In the genomic region with DNA sequence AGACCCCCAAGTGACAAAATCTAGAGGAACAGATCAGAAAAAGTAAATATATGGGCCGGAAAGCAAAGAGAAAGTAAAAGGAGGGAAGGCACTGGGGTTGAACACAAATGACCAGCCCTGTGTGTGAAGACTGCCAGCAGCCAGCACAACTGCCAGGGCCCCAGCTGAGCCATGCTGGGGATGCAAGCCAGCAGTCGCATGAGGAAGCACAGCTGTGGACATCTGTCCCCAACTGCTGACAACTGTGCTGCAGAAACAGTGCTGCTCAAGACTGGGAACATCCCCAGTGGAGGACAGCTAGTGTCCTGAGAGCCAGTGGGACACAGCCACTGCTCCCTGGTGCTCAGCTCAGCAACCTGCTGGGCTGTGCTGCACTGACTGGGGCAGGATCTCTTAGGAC, we compare ENCODE assay signal across 16 cellular contexts. TPM values are rescaled to one million over a fixed set of nuclear protein-coding genes. Genes with fewer than 3 reads are reported as not detected.
DNase-seq lines count a peak whose midpoint lies in the region; ATAC-seq and TF ChIP-seq lines count a peak whose summit lies in the region.
"Had no signal": no experiment of that assay in that cellular context is flagged by ENCODE, and none has a peak within 500 bp of the region (broad histone marks: within the 10 kb centered on the region; RNA-seq: fewer than 3 reads in every experiment).

No MANE protein-coding gene starts in this region.

- no peaks in the 10 kb centered on the region for H3K27me3 ChIP-seq in IMR-90 (ENCODE audit: control insufficient read depth, insufficient read depth, low read length)
- no peaks in the 10 kb centered on the region for H3K27me3 ChIP-seq in body of pancreas
- H3K27me3 ChIP-seq in layer of hippocampus (ENCODE audit: control insufficient read depth, insufficient read depth, low read length): no peaks in the 10 kb centered on the region
- H3K27me3 ChIP-seq: esophagus muscularis mucosa, vagina had no signal

- peak overlapping the region; percentile 36; the same call in 1 of the 2 replicates for H4K5ac ChIP-seq in IMR-90 (ENCODE audit: low read depth, low read length)

- ATAC-seq in IMR-90 (ENCODE audit: low read depth) (peak; percentile 52), body of pancreas (peak; percentile 8), GM18870 (IDR thresholded peaks at IDR 0.05; ENCODE audit: unreplicated experiment) (no peak), GM19328 (IDR thresholded peaks at IDR 0.05; ENCODE audit: unreplicated experiment) (no peak)
- no peak for ATAC-seq in activated CD4-positive, alpha-beta T cell treated with anti-CD3 and anti-CD28 coated beads for 36 hours
- no peak for ATAC-seq in stimulated activated naive CD8-positive, alpha-beta T cell treated with anti-CD3 and anti-CD28 coated beads, Interleukin-15, Interleukin-2, amounts not matched to agents 100 U/mL and 50 U/mL, for 24 hours

- H3K56ac ChIP-seq in IMR-90 (ENCODE audit: extremely low read depth, insufficient read depth, low read length): no peak overlapping the region

- dilution Hi-C loops in IMR-90 (cut with HindIII; ENCODE audit: low sequenced_read_pairs, unreplicated experiment): no loop called here

- peak overlapping the region in 1 of 2 experiments; percentile 52; a peak in 1 of 4 replicates for H4K8ac ChIP-seq in IMR-90 (ENCODE audit: low read depth in 2 of 2, low read length in 2 of 2)

- H2AK5ac ChIP-seq in IMR-90 (ENCODE audit: low read depth, low read length): no peak overlapping the region

- TF ChIP-seq RAD21 in IMR-90 (IDR thresholded peaks at IDR 0.05; ENCODE audit: low read length): no peak

- no peaks in the 10 kb centered on the region for H4K20me1 ChIP-seq in IMR-90 (ENCODE audit: insufficient read depth, low read length)

- POLR2A ChIA-PET in IMR-90 (lab: Charles Lee; ENCODE audit: unreplicated experiment): no interaction called here
- POLR2A ChIA-PET in activated CD4-positive, alpha-beta T cell treated with anti-CD3 and anti-CD28 coated beads for 36 hours (lab: Charles Lee): no interaction called here

- no peak overlapping the region for H2BK5ac ChIP-seq in IMR-90 (ENCODE audit: low read depth, low read length, poor library complexity, severe bottlenecking)

- no peak overlapping the region for H2BK15ac ChIP-seq in IMR-90 (ENCODE audit: low read depth, low read length)

- 0% methylated on average over 2 of the region's 2 CpGs; no CpG with 5 or more reads in 1 of the 2 experiments for WGBS in IMR-90 (ENCODE audit: extremely low coverage in 2 of 2, insufficient read length in 1 of 2), 2 experiments
- 45 to 64% methylated on average over 2 of the region's 2 CpGs for WGBS in body of pancreas, 2 donors

- no peaks in the 10 kb centered on the region for H3K27me3 Mint-ChIP-seq in activated CD4-positive, alpha-beta T cell treated with anti-CD3 and anti-CD28 coated beads for 36 hours

- no peak for TF ChIP-seq POLR2A in IMR-90 (IDR thresholded peaks at IDR 0.05; ENCODE audit: low read depth, low read length)
- TF ChIP-seq POLR2A in body of pancreas (IDR thresholded peaks at IDR 0.05): no peak

- H3K4me1 ChIP-seq in IMR-90 (ENCODE audit: control insufficient read depth, insufficient read depth, low read length) (peaks cover 4% of the 10 kb centered on the region; the same call in 1 of the 2 replicates), body of pancreas (no peaks in the 10 kb centered on the region)
- H3K4me1 ChIP-seq: vagina had no signal

- no peak for DNase-seq in IMR-90
- no peak for DNase-seq in body of pancreas
- peak; percentile 79 for DNase-seq in putamen (ENCODE audit: low spot score)
- no peak for DNase-seq in activated CD4-positive, alpha-beta T cell treated with anti-CD3 and anti-CD28 coated beads for 36 hours
- no peak for DNase-seq in stimulated activated naive CD8-positive, alpha-beta T cell treated with anti-CD3 and anti-CD28 coated beads, Interleukin-15, Interleukin-2, amounts not matched to agents 100 U/mL and 50 U/mL, for 24 hours
- DNase-seq: activated T-cell treated with anti-CD3 and anti-CD28 coated beads for 4 hours; mesendoderm; NCI-H1417 treated with DMSO at 0.1 percent for 48 hours; stimulated activated CD4-positive, alpha-beta T cell treated with anti-CD3 and anti-CD28 coated beads, Interleukin-2, amount 100 ng/mL, for 24 hours had no signal

- H3K4me1 Mint-ChIP-seq in activated CD4-positive, alpha-beta T cell treated with anti-CD3 and anti-CD28 coated beads for 36 hours: no peaks in the 10 kb centered on the region

- H2BK20ac ChIP-seq in IMR-90 (ENCODE audit: low read depth, low read length): no peak overlapping the region

- peak overlapping the region; percentile 58 for H2AFZ ChIP-seq in IMR-90 (replicated peaks; ENCODE audit: low read length, poor library complexity)
- H2AFZ ChIP-seq: parathyroid adenoma had no signal

- BruUV-seq in IMR-90 (replicated peaks; lab: Mats Ljungman, UMichigan): no TSS peak

- no peak overlapping the region for H3K14ac ChIP-seq in IMR-90 (replicated peaks; ENCODE audit: low read depth, low read length)

- H3K79me1 ChIP-seq in IMR-90 (ENCODE audit: low read depth in 1 of 2, low read length in 2 of 2): no peaks in the 10 kb centered on the region

- H3K4ac ChIP-seq in IMR-90 (ENCODE audit: low read depth, low read length): no peak overlapping the region

- no peak for TF ChIP-seq CTCF in IMR-90 (conservative IDR thresholded peaks at IDR 0.05; ENCODE audit: low read depth, low read length)
- TF ChIP-seq CTCF in body of pancreas (IDR thresholded peaks at IDR 0.05): no peak

- no peak overlapping the region for H3K23ac ChIP-seq in IMR-90 (ENCODE audit: low read depth, low read length)

- no peak overlapping the region for H4K91ac ChIP-seq in IMR-90 (ENCODE audit: insufficient read depth, low read depth, low read length)

- peak overlapping the region; percentile 11; the same call in 1 of the 2 replicates for H3K4me2 ChIP-seq in IMR-90 (ENCODE audit: low read depth, low read length)

- no peaks in the 10 kb centered on the region for H3K9me3 Mint-ChIP-seq in activated CD4-positive, alpha-beta T cell treated with anti-CD3 and anti-CD28 coated beads for 36 hours (ENCODE audit: low read depth)

- in situ Hi-C loops in IMR-90 (cut with MboI; ENCODE audit: low sequenced_read_pairs): no loop called here

- H3K36me3 ChIP-seq in IMR-90 (ENCODE audit: control insufficient read depth, insufficient read depth, low read length) (no peaks in the 10 kb centered on the region), body of pancreas (replicated peaks in 1 of 2; ENCODE audit: insufficient read depth in 1 of 2, low read depth in 2 of 2) (no peaks in the 10 kb centered on the region)
- H3K36me3 ChIP-seq: esophagus muscularis mucosa, vagina had no signal

- intact Hi-C loops in IMR-90 (cut with micrococcal nuclease): no loop called here
- intact Hi-C loops in body of pancreas (cut with DNase I): no loop called here
- intact Hi-C loops in activated CD4-positive, alpha-beta T cell treated with anti-CD3 and anti-CD28 coated beads for 36 hours (cut with DNase I, micrococcal nuclease): no loop called here

- H3K27ac ChIP-seq in IMR-90 (ENCODE audit: insufficient read depth, low read length) (no peak overlapping the region), body of pancreas (no peak overlapping the region), layer of hippocampus (ENCODE audit: low read depth, low read length) (peak overlapping the region; percentile 43)
- H3K27ac ChIP-seq: C4-2B, esophagus muscularis mucosa, parathyroid adenoma, vagina had no signal

- H3K18ac ChIP-seq in IMR-90 (ENCODE audit: low read depth, low read length): no peak overlapping the region

- H3K36me3 Mint-ChIP-seq in activated CD4-positive, alpha-beta T cell treated with anti-CD3 and anti-CD28 coated beads for 36 hours (ENCODE audit: low read depth): no peaks in the 10 kb centered on the region

- H2BK120ac ChIP-seq in IMR-90 (ENCODE audit: low read depth, low read length): no peak overlapping the region

- H2AK9ac ChIP-seq in IMR-90 (replicated peaks; ENCODE audit: low read depth, low read length, poor library complexity): no peak overlapping the region

- no peaks in the 10 kb centered on the region for H3K9me3 ChIP-seq in IMR-90 (ENCODE audit: control insufficient read depth, insufficient read depth, low read length)
- no peaks in the 10 kb centered on the region for H3K9me3 ChIP-seq in body of pancreas
- H3K9me3 ChIP-seq: esophagus muscularis mucosa, vagina had no signal

- CTCF ChIA-PET in IMR-90 (lab: Yijun Ruan, JAX): no interaction called here
- CTCF ChIA-PET in activated CD4-positive, alpha-beta T cell treated with anti-CD3 and anti-CD28 coated beads for 36 hours (lab: Charles Lee): no interaction called here

- H3K9ac ChIP-seq in IMR-90 (ENCODE audit: low read depth, low read length): no peak overlapping the region
- H3K9ac ChIP-seq: parathyroid adenoma had no signal

- no peak overlapping the region for H3K4me3 Mint-ChIP-seq in activated CD4-positive, alpha-beta T cell treated with anti-CD3 and anti-CD28 coated beads for 36 hours

- H3K27ac Mint-ChIP-seq in activated CD4-positive, alpha-beta T cell treated with anti-CD3 and anti-CD28 coated beads for 36 hours: no peak overlapping the region

- H3K9me1 ChIP-seq in IMR-90 (ENCODE audit: insufficient read depth, low read length): no peaks in the 10 kb centered on the region

- H3K4me3 ChIP-seq in IMR-90 (ENCODE audit: insufficient read depth, low read depth, low read length): no peak overlapping the region
- H3K4me3 ChIP-seq in body of pancreas: no peak overlapping the region
- H3K4me3 ChIP-seq: esophagus muscularis mucosa, vagina had no signal

TF ChIP-seq in IMR-90, 13 proteins besides CTCF, POLR2A, EP300 and RAD21 (continues in another document):
- TF ChIP-seq NFE2L2 (IDR thresholded peaks at IDR 0.05; ENCODE audit: low read depth, low read length): no peak
- no peak for TF ChIP-seq BHLHE40 (IDR thresholded peaks at IDR 0.05; ENCODE audit: low read depth, low read length)

RNA-seq across cellular contexts. Expression of a gene that starts 10.7 kb away (rescaled TPM):
- 123 and 125 TPM in 2 replicates for total RNA-seq in IMR-90 (2012; rRNA removed)
- 530 and 798 TPM in 2 replicates for polyA plus RNA-seq in IMR-90 (2012; rRNA removed)
- polyA plus RNA-seq in IMR-90 (2012; cell fraction: cytosol; rRNA removed): 412 and 1,658 TPM in 2 replicates
- 299 and 621 TPM in 2 replicates for polyA plus RNA-seq in IMR-90 (2012; cell fraction: nucleus; rRNA removed; ENCODE audit: low replicate concordance)
- 100 to 1,000 TPM; 134 to 156 TPM for total RNA-seq in body of pancreas
- total RNA-seq in activated CD4-positive, alpha-beta T cell treated with anti-CD3 and anti-CD28 coated beads for 36 hours: 1,000 to 10,000 TPM; 1,478 to 1,739 TPM

RNA-seq across cellular contexts. Expression of a gene that starts 47.2 kb away (rescaled TPM):
- total RNA-seq in IMR-90 (2012; rRNA removed): 2.8 and 3.2 TPM in 2 replicates
- polyA plus RNA-seq in IMR-90 (2012; rRNA removed): 6.6 and 8.7 TPM in 2 replicates
- 7.6 and 10.2 TPM in 2 replicates for polyA plus RNA-seq in IMR-90 (2012; cell fraction: cytosol; rRNA removed)
- polyA plus RNA-seq in IMR-90 (2012; cell fraction: nucleus; rRNA removed; ENCODE audit: low replicate concordance): 38.2 and 42.7 TPM in 2 replicates
- total RNA-seq in body of pancreas: 10 to 100 TPM; 23.6 to 32.3 TPM
- 1 to 10 TPM; 7.6 to 7.7 TPM for total RNA-seq in activated CD4-positive, alpha-beta T cell treated with anti-CD3 and anti-CD28 coated beads for 36 hours

RNA-seq across cellular contexts. Expression of a gene that starts 56.1 kb away (rescaled TPM):
- 13.1 and 15.1 TPM in 2 replicates for total RNA-seq in IMR-90 (2012; rRNA removed)
- 76.7 and 77.0 TPM in 2 replicates for polyA plus RNA-seq in IMR-90 (2012; rRNA removed)
- 59.4 and 73.8 TPM in 2 replicates for polyA plus RNA-seq in IMR-90 (2012; cell fraction: cytosol; rRNA removed)
- 73.2 and 123 TPM in 2 replicates for polyA plus RNA-seq in IMR-90 (2012; cell fraction: nucleus; rRNA removed; ENCODE audit: low replicate concordance)
- 10 to 100 TPM in 1 of 2 donors, 1 to 10 TPM in 1; 8.3 to 16.5 TPM for total RNA-seq in body of pancreas
- total RNA-seq in activated CD4-positive, alpha-beta T cell treated with anti-CD3 and anti-CD28 coated beads for 36 hours: not detected
- total RNA-seq: vagina had no signal

Comparison
In these comparisons a context has a peak if more than half of its experiments do, and no peak if none do; other contexts are left out.
1. ATAC-seq: peak in IMR-90 (single experiment) and body of pancreas (single experiment); none in GM18870 (single experiment), GM19328 (single experiment), activated CD4-positive, alpha-beta T cell treated with anti-CD3 and anti-CD28 coated beads for 36 hours (single experiment) and stimulated activated naive CD8-positive, alpha-beta T cell treated with anti-CD3 and anti-CD28 coated beads, Interleukin-15, Interleukin-2, amounts not matched to agents 100 U/mL and 50 U/mL, for 24 hours (single experiment).
2. RNA of a gene that starts 10.7 kb away (total RNA-seq): 1,478 to 1,739 TPM in activated CD4-positive, alpha-beta T cell treated with anti-CD3 and anti-CD28 coated beads for 36 hours; 134 to 156 TPM in body of pancreas and 123 to 125 TPM in IMR-90; every median in the first group is over 4 times any median in the second.
3. RNA of a gene that starts 56.1 kb away (total RNA-seq): 8.3 to 16.5 TPM in body of pancreas and 13.1 to 15.1 TPM in IMR-90; not detected in activated CD4-positive, alpha-beta T cell treated with anti-CD3 and anti-CD28 coated beads for 36 hours; every median in the first group is over 4 times any median in the second.